In the genomic region with DNA sequence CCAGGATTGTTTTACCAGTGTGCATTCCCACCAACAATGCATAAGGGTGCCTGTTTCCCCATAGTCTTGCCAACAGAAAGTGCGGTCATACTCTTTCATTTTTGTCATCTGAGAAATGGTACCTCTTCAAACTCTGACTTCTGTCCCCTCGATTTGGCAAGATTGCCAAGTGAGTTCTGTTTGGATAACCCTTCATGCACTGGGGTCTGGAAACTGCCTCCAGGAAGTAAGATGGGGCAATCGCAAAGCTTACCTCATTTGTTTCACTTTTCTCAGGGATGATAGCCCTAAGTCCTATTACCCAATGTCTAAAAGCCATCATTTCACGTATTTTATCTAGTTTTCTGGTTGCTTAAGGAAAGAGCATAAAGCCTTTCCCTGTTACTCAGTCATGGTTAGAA, we compare ENCODE assay signal across 15 cellular contexts. TPM values are rescaled to one million over a fixed set of nuclear protein-coding genes. Genes with fewer than 3 reads are reported as not detected.
DNase-seq lines count a peak whose midpoint lies in the region; ATAC-seq, FAIRE-seq and TF ChIP-seq lines count a peak whose summit lies in the region.
"Had no signal": no experiment of that assay in that cellular context is flagged by ENCODE, and none has a peak within 500 bp of the region (broad histone marks: within the 10 kb centered on the region; RNA-seq: fewer than 3 reads in every experiment).

No MANE protein-coding gene starts in this region.

- no peaks in the 10 kb centered on the region for H3K9me3 Mint-ChIP-seq in neural progenitor cell

- H4K20me1 ChIP-seq in K562 (replicated peaks; ENCODE audit: control insufficient read depth, insufficient read depth, low read length) = no peaks in the 10 kb centered on the region
- H4K20me1 ChIP-seq in neural progenitor cell (ENCODE audit: low read depth) = no peaks in the 10 kb centered on the region

- no peak for TF ChIP-seq CTCF in NB4 (IDR thresholded peaks at IDR 0.05; ENCODE audit: low read depth, low read length)
- no peak for TF ChIP-seq CTCF in K562 (IDR thresholded peaks at IDR 0.05 in 2 of 3, conservative IDR thresholded peaks at IDR 0.05 in 1 of 3; ENCODE audit: insufficient read depth in 2 of 3, low read depth in 1 of 3, low read length in 3 of 3)
- TF ChIP-seq CTCF in neural progenitor cell (IDR thresholded peaks at IDR 0.05) = no peak
- no peak for TF ChIP-seq CTCF in tibial artery (IDR thresholded peaks at IDR 0.05)

- peak; percentile 13 for FAIRE-seq in HTR-8/SVneo (lab: Jason Lieb, UNC)
- no peak for FAIRE-seq in K562 (lab: Jason Lieb, UNC)
- FAIRE-seq: H1 had no signal

- no peak for TF ChIP-seq EP300 in K562 (IDR thresholded peaks at IDR 0.05; ENCODE audit: low read length)

- H3K9me3 ChIP-seq in K562 (replicated peaks; ENCODE audit: control insufficient read depth, insufficient read depth, low read depth, low read length) (no peaks in the 10 kb centered on the region), neural progenitor cell (ENCODE audit: low read depth) (no peaks in the 10 kb centered on the region), tibial artery (no peaks in the 10 kb centered on the region)

- H3K27me3 Mint-ChIP-seq in neural progenitor cell (ENCODE audit: insufficient read depth, low read depth) = no peaks in the 10 kb centered on the region

- no peak for TF ChIP-seq RAD21 in K562 (CRISPR knock-in tag; conservative IDR thresholded peaks at IDR 0.05 in 1 of 2, IDR thresholded peaks at IDR 0.05 in 1 of 2)

- WGBS in K562 (ENCODE audit: insufficient coverage, low coverage, missing lambda C conversion rate) = 7% methylated on average over 4 of the region's 4 CpGs

- H3K36me3 Mint-ChIP-seq in neural progenitor cell = no peaks in the 10 kb centered on the region
- H3K36me3 Mint-ChIP-seq: CD14-positive monocyte had no signal

- no peak overlapping the region for H3K27ac ChIP-seq in K562 (ENCODE audit: extremely low read depth, low read depth, low read length)
- no peak overlapping the region for H3K27ac ChIP-seq in neural progenitor cell
- H3K27ac ChIP-seq in tibial artery = no peak overlapping the region
- H3K27ac ChIP-seq: SK-N-MC had no signal

- no peaks in the 10 kb centered on the region for H3F3A ChIP-seq in neural progenitor cell (ENCODE audit: low read depth)

- H3K4me1 ChIP-seq in K562 (replicated peaks in 1 of 2; ENCODE audit: control insufficient read depth in 2 of 2, insufficient read depth in 2 of 2, low read length in 2 of 2) = no peaks in the 10 kb centered on the region
- H3K4me1 ChIP-seq in neural progenitor cell = peaks cover 10% of the 10 kb centered on the region
- no peaks in the 10 kb centered on the region for H3K4me1 ChIP-seq in tibial artery

- no peak overlapping the region for H3K4me3 Mint-ChIP-seq in neural progenitor cell

- TF ChIP-seq POLR2A in NB4 (IDR thresholded peaks at IDR 0.05; ENCODE audit: extremely low read depth, insufficient read length) (no peak), K562 (conservative IDR thresholded peaks at IDR 0.05) (no peak)

- H2AFZ ChIP-seq in K562 (ENCODE audit: low read depth, low read length) = no peak overlapping the region
- H2AFZ ChIP-seq in neural progenitor cell (replicated peaks) = peak overlapping the region; percentile 26

- H3K9ac ChIP-seq in K562 (ENCODE audit: insufficient read depth in 1 of 2, low read depth in 2 of 2, low read length in 2 of 2) = no peak overlapping the region
- H3K9ac ChIP-seq in neural progenitor cell = no peak overlapping the region

- in situ Hi-C loops in K562 (cut with MboI) = no loop called here

- no peak for ATAC-seq in K562
- ATAC-seq in HG03469 (IDR thresholded peaks at IDR 0.05; ENCODE audit: unreplicated experiment) = no peak
- no peak for ATAC-seq in HG02610 (IDR thresholded peaks at IDR 0.05; ENCODE audit: unreplicated experiment)

- no peaks in the 10 kb centered on the region for H3K9me1 ChIP-seq in K562 (ENCODE audit: control insufficient read depth, insufficient read depth, low read length)

- peaks cover 17% of the 10 kb centered on the region for H3K4me1 Mint-ChIP-seq in neural progenitor cell

- POLR2A ChIA-PET in K562 (lab: Yijun Ruan, JAX) = no interaction called here

- CTCF ChIA-PET in K562 (lab: Yijun Ruan, JAX; ENCODE audit: low intra/inter-chr PET ratio) = no interaction called here

- H3K27ac Mint-ChIP-seq in neural progenitor cell = no peak overlapping the region

- H3K4me2 ChIP-seq in K562 (ENCODE audit: insufficient read depth, low read length) = no peak overlapping the region
- H3K4me2 ChIP-seq in neural progenitor cell = no peak overlapping the region

- no TSS peak for BruUV-seq in K562 (replicated peaks; lab: Mats Ljungman, UMichigan)

- intact Hi-C loops in K562 (cut with micrococcal nuclease) (no loop called here), tibial artery (cut with DNase I; ENCODE audit: low total_unique reads) (no loop called here)

- H3K36me3 ChIP-seq in K562 (ENCODE audit: control insufficient read depth, insufficient read depth, low read length) (no peaks in the 10 kb centered on the region), neural progenitor cell (no peaks in the 10 kb centered on the region), tibial artery (no peaks in the 10 kb centered on the region)

- DNase-seq in HTR-8/SVneo (ENCODE audit: insufficient read length, low spot score) (no peak), NB4 (ENCODE audit: low read depth) (peak; percentile 11), K562 (ENCODE audit: extremely low read depth in 1 of 4, low spot score in 3 of 4) (no peak), neural progenitor cell (ENCODE audit: low spot score) (no peak), tibial artery (no peak)
- DNase-seq: COR-L47, DMS153, NCI-H187, NCI-H526 treated with DMSO at 0.1 percent for 48 hours, T-helper 1 cell had no signal

- H3K27me3 ChIP-seq in K562 (ENCODE audit: control insufficient read depth in 2 of 2, insufficient read depth in 2 of 2, low read length in 2 of 2) (no peaks in the 10 kb centered on the region), neural progenitor cell (no peaks in the 10 kb centered on the region), tibial artery (peaks cover 0 to under 1% of the 10 kb centered on the region in 2 donors)

- H3K79me2 ChIP-seq in K562 (ENCODE audit: control insufficient read depth, insufficient read depth, low read length) = no peaks in the 10 kb centered on the region
- no peaks in the 10 kb centered on the region for H3K79me2 ChIP-seq in neural progenitor cell (ENCODE audit: low read depth)

- no peak overlapping the region for H3K4me3 ChIP-seq in NB4 (ENCODE audit: low read depth, low read length)
- H3K4me3 ChIP-seq in K562 = no peak overlapping the region
- no peak overlapping the region for H3K4me3 ChIP-seq in neural progenitor cell
- no peak overlapping the region for H3K4me3 ChIP-seq in tibial artery
- H3K4me3 ChIP-seq: SK-N-MC had no signal

TF ChIP-seq in K562, 482 proteins besides CTCF, POLR2A, EP300 and RAD21:
- TF ChIP-seq THRAP3 (IDR thresholded peaks at IDR 0.05; ENCODE audit: borderline replicate concordance) = no peak
- 0 out of 2 replicates have a peak, but pooled peaks have one; percentile 12 for TF ChIP-seq CEBPB (tag; IDR thresholded peaks at IDR 0.05)
- TF ChIP-seq, protein P1, sequence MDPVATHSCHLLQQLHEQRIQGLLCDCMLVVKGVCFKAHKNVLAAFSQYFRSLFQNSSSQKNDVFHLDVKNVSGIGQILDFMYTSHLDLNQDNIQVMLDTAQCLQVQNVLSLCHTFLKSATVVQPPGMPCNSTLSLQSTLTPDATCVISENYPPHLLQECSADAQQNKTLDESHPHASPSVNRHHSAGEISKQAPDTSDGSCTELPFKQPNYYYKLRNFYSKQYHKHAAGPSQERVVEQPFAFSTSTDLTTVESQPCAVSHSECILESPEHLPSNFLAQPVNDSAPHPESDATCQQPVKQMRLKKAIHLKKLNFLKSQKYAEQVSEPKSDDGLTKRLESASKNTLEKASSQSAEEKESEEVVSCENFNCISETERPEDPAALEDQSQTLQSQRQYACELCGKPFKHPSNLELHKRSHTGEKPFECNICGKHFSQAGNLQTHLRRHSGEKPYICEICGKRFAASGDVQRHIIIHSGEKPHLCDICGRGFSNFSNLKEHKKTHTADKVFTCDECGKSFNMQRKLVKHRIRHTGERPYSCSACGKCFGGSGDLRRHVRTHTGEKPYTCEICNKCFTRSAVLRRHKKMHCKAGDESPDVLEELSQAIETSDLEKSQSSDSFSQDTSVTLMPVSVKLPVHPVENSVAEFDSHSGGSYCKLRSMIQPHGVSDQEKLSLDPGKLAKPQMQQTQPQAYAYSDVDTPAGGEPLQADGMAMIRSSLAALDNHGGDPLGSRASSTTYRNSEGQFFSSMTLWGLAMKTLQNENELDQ (CRISPR knock-in tag; IDR thresholded peaks at IDR 0.05; ENCODE audit: borderline replicate concordance) = no peak
- no peak for TF ChIP-seq BRCA1 (IDR thresholded peaks at IDR 0.05)
- TF ChIP-seq BRCA1 (CRISPR knock-in tag; IDR thresholded peaks at IDR 0.05) = no peak
- no peak for TF ChIP-seq ELF2 (CRISPR knock-in tag; IDR thresholded peaks at IDR 0.05)
- TF ChIP-seq ZNF347 (CRISPR knock-in tag; IDR thresholded peaks at IDR 0.05; ENCODE audit: low read depth) = no peak
- TF ChIP-seq ZNF140 (CRISPR knock-in tag; IDR thresholded peaks at IDR 0.05) = no peak

RNA-seq across cellular contexts. Expression of a gene that starts 28.6 kb away (rescaled TPM):
- total RNA-seq in K562 (2011; cell fraction: chromatin; rRNA removed; ENCODE audit: low replicate concordance) = not detected in 2 replicates
- not detected in 2 replicates for total RNA-seq in K562 (2011; cell fraction: nucleolus; rRNA removed)
- not detected in 2 replicates for total RNA-seq in K562 (2011; cell fraction: nucleoplasm; rRNA removed)
- not detected in 2 replicates for total RNA-seq in K562 (2014; rRNA removed)
- total RNA-seq in K562 (2014; rRNA removed; fragmentation: Illumina TruSeq; extraction: Trizol) = not detected in 2 replicates
- total RNA-seq in K562 (2015; rRNA removed; fragmentation: Illumina TruSeq; extraction: Trizol) = not detected in 2 replicates
- total RNA-seq in K562 (2021) = 0.11 TPM in 1 of 2 replicates, not detected in the other
- not detected in 2 replicates for polyA plus RNA-seq in K562 (2011; rRNA removed)
- polyA plus RNA-seq in K562 (2011; cell fraction: cytosol; rRNA removed) = not detected in 2 replicates
- polyA plus RNA-seq in K562 (2011; cell fraction: nucleus; rRNA removed) = not detected in 2 replicates
- 0.10 TPM in 1 of 2 replicates, not detected in the other for polyA plus RNA-seq in K562 (2012)
- not detected in 2 replicates for polyA plus RNA-seq in K562 (2014; fragmentation: Illumina TruSeq; extraction: Trizol)
- under 1 TPM in 1 of 2 experiments, not detected in 1; 0.03 TPM for polyA plus RNA-seq in K562 (2014; fragmentation: Nextera tagmentation; extraction: Ambion mirVana)
- not detected in 2 replicates for polyA plus RNA-seq in K562 (2014; rRNA removed)
- not detected in 2 replicates for polyA minus RNA-seq in K562 (2011; rRNA and poly(A)+ RNA removed)
- polyA minus RNA-seq in K562 (2011; cell fraction: cytosol; rRNA and poly(A)+ RNA removed) = not detected in 2 replicates
- polyA minus RNA-seq in K562 (2011; cell fraction: nucleus; rRNA and poly(A)+ RNA removed) = not detected in 2 replicates
- not detected in 2 replicates for total RNA-seq in neural progenitor cell (ENCODE audit: low replicate concordance)
- total RNA-seq: H1 had no signal
- polyA plus RNA-seq: CD14-positive monocyte, H1 had no signal
